In genomic region chr5:157269763-157270272, GRCh38 we compare ENCODE assay signal across 10 cellular contexts. TPM values are rescaled to one million over a fixed set of nuclear protein-coding genes. Genes with fewer than 3 reads are reported as not detected.
DNase-seq lines count a peak whose midpoint lies in the region; ATAC-seq and TF ChIP-seq lines count a peak whose summit lies in the region.
"Had no signal": no experiment of that assay in that cellular context is flagged by ENCODE, and none has a peak within 500 bp of the region (broad histone marks: within the 10 kb centered on the region; RNA-seq: fewer than 3 reads in every experiment).

No MANE protein-coding gene starts in this region.

- ATAC-seq in activated T-cell treated with anti-CD3 and anti-CD28 coated beads, Interleukin-2, amount 50 U/mL, for 4 hours = no peak

- H3K4me1 ChIP-seq in thymus (ENCODE audit: control insufficient read depth, insufficient read depth, low read length) (peaks cover 62% of the 10 kb centered on the region), colonic mucosa (no peaks in the 10 kb centered on the region)

- H3K27me3 Mint-ChIP-seq in activated T-cell treated with anti-CD3 and anti-CD28 coated beads, Interleukin-2, amount 50 U/mL, for 4 hours (ENCODE audit: low read depth) = no peaks in the 10 kb centered on the region

- DNase-seq in activated T-cell treated with anti-CD3 and anti-CD28 coated beads, Interleukin-2, amount 50 U/mL, for 4 hours = no peak
- no peak for DNase-seq in activated T-cell treated with anti-CD3 and anti-CD28 coated beads, Interleukin-2, amount 50 U/mL, for 1 hour
- peak; percentile 19 for DNase-seq in epithelial cell of esophagus (ENCODE audit: low read depth)
- DNase-seq in colonic mucosa = no peak
- no peak for DNase-seq in NCI-H1092 treated with DMSO at 0.1 percent for 48 hours (lab: John Stamatoyannopoulos, UW)
- DNase-seq in stimulated activated naive CD4-positive, alpha-beta T cell (lab: John Stamatoyannopoulos, UW) = no peak
- DNase-seq: NCI-H1048, T-helper 9 cell had no signal

- H3F3A ChIP-seq in SU-DHL-6 (ENCODE audit: insufficient read depth) = peaks cover 53% of the 10 kb centered on the region

- peaks cover 85% of the 10 kb centered on the region for H3K4me1 Mint-ChIP-seq in activated T-cell treated with anti-CD3 and anti-CD28 coated beads, Interleukin-2, amount 50 U/mL, for 4 hours (ENCODE audit: low read depth)

- peak overlapping the region; percentile 66 for H3K4me3 ChIP-seq in SU-DHL-6 (ENCODE audit: insufficient read depth, low read length, poor library complexity, severe bottlenecking)
- no peak overlapping the region for H3K4me3 ChIP-seq in epithelial cell of esophagus (ENCODE audit: low read length)
- no peak overlapping the region for H3K4me3 ChIP-seq in thymus (ENCODE audit: low read length)
- no peak overlapping the region for H3K4me3 ChIP-seq in colonic mucosa

- no peaks in the 10 kb centered on the region for H3K9me2 ChIP-seq in SU-DHL-6 (replicated peaks; ENCODE audit: insufficient read depth, low read length)

- peak overlapping the region; percentile 70 for H3K4me3 Mint-ChIP-seq in activated T-cell treated with anti-CD3 and anti-CD28 coated beads, Interleukin-2, amount 50 U/mL, for 4 hours

- peaks cover 22% of the 10 kb centered on the region for H3K36me3 Mint-ChIP-seq in activated T-cell treated with anti-CD3 and anti-CD28 coated beads, Interleukin-2, amount 50 U/mL, for 4 hours (ENCODE audit: insufficient read depth)

- H3K27me3 ChIP-seq in SU-DHL-6 (ENCODE audit: low read length) = no peaks in the 10 kb centered on the region
- H3K27me3 ChIP-seq in thymus (ENCODE audit: control insufficient read depth, insufficient read depth) = no peaks in the 10 kb centered on the region
- no peaks in the 10 kb centered on the region for H3K27me3 ChIP-seq in colonic mucosa

- peak overlapping the region; percentile 91 for H3K4me2 ChIP-seq in SU-DHL-6 (ENCODE audit: low read depth, low read length, poor library complexity, severe bottlenecking)

- WGBS in thymus = 86% methylated on average over 4 of the region's 4 CpGs

- 0 out of 2 replicates have a peak, but pooled peaks cover 3% of the 10 kb centered on the region for H3K36me3 ChIP-seq in SU-DHL-6 (ENCODE audit: low read length)
- H3K36me3 ChIP-seq in thymus (ENCODE audit: control insufficient read depth, insufficient read depth) = no peaks in the 10 kb centered on the region
- no peaks in the 10 kb centered on the region for H3K36me3 ChIP-seq in colonic mucosa

- H3K9me3 ChIP-seq in SU-DHL-6 (ENCODE audit: insufficient read depth, low read length) = no peaks in the 10 kb centered on the region
- no peaks in the 10 kb centered on the region for H3K9me3 ChIP-seq in thymus (ENCODE audit: control insufficient read depth)
- no peaks in the 10 kb centered on the region for H3K9me3 ChIP-seq in colonic mucosa

- TF ChIP-seq CTCF in SU-DHL-6 (IDR thresholded peaks at IDR 0.05; ENCODE audit: insufficient read depth, low read length, poor library complexity, severe bottlenecking) (no peak), epithelial cell of esophagus (IDR thresholded peaks at IDR 0.05; ENCODE audit: insufficient read depth, low read depth, low read length, missing control alignments) (no peak), colonic mucosa (IDR thresholded peaks at IDR 0.05) (no peak)

- H3K9ac ChIP-seq in SU-DHL-6 (ENCODE audit: low read length) = peak overlapping the region; percentile 89
- no peak overlapping the region for H3K9ac ChIP-seq in colonic mucosa (ENCODE audit: low read depth in 2 of 2, low read length in 2 of 2)

- H2AFZ ChIP-seq in SU-DHL-6 (ENCODE audit: low read depth, low read length, severe bottlenecking) = no peak overlapping the region

- H3K27ac ChIP-seq in SU-DHL-6 (ENCODE audit: low read depth, low read length) (peak overlapping the region; percentile 98), thymus (ENCODE audit: low read depth) (peak overlapping the region; percentile 92), colonic mucosa (no peak overlapping the region)

- H3K79me2 ChIP-seq in SU-DHL-6 (ENCODE audit: insufficient read depth, low read length) = peaks cover 81% of the 10 kb centered on the region

- intact Hi-C loops in colonic mucosa (cut with DNase I) = no loop called here

- no peaks in the 10 kb centered on the region for H4K20me1 ChIP-seq in SU-DHL-6 (ENCODE audit: low read depth, low read length)

- no peaks in the 10 kb centered on the region for H3K9me3 Mint-ChIP-seq in activated T-cell treated with anti-CD3 and anti-CD28 coated beads, Interleukin-2, amount 50 U/mL, for 4 hours

RNA-seq across cellular contexts. Expression of gene CYFIP2, which starts 3.9 kb away (rescaled TPM):
- total RNA-seq in activated T-cell treated with anti-CD3 and anti-CD28 coated beads, Interleukin-2, amount 50 U/mL, for 4 hours = 100 to 1,000 TPM; 160 to 191 (median 175) TPM
- polyA plus RNA-seq in thymus = 102 TPM
- 10 to 100 TPM; 22.4 to 26.1 TPM for total RNA-seq in colonic mucosa

Comparison
In these comparisons a context has a peak if more than half of its experiments do, and no peak if none do; other contexts are left out.
1. RNA of gene CYFIP2, which starts 3.9 kb away (total RNA-seq): 160 to 191 TPM in activated T-cell treated with anti-CD3 and anti-CD28 coated beads, Interleukin-2, amount 50 U/mL, for 4 hours; 22.4 to 26.1 TPM in colonic mucosa; every median in the first group is over 4 times any median in the second.